ENCODE assay signal across 15 cellular contexts in genomic region chr7:115869225-115869624, GRCh38.
"Had no signal": no experiment of that assay in that cellular context is flagged by ENCODE, and none has a peak within 500 bp of the region (broad histone marks: within the 10 kb centered on the region; RNA-seq: fewer than 3 reads in every experiment).

No MANE protein-coding gene starts in this region.

- H3K9me3 ChIP-seq: body of pancreas, neutrophil had no signal

- H3K4me3 ChIP-seq: body of pancreas had no signal

- H3K27me3 ChIP-seq: body of pancreas had no signal

- DNase-seq: activated CD4-positive, alpha-beta T cell treated with anti-CD3 and anti-CD28 coated beads, Interleukin-2, amount 50 U/mL, for 4 hours; activated CD8-positive, alpha-beta memory T cell treated with anti-CD3 and anti-CD28 coated beads, Interleukin-2, amount 10 ng/mL, durations not matched to agents 7 days and 5 days; activated T-cell treated with anti-CD3 and anti-CD28 coated beads, Interleukin-2, amount 50 U/mL, for 24 hours; amygdala; body of pancreas; central memory CD4-positive, alpha-beta T cell; effector memory CD4-positive, alpha-beta T cell; hypothalamus; kidney; mesenchymal stem cell; natural killer cell; stimulated activated CD4-positive, alpha-beta T cell treated with anti-CD3 and anti-CD28 coated beads, Interleukin-12 subunit alpha, Interleukin-12 subunit beta, amount 100 ng/mL, for 4 hours; stimulated activated CD4-positive, alpha-beta T cell treated with anti-CD3 and anti-CD28 coated beads, Interleukin-2, amount 100 ng/mL, for 24 hours had no signal

- H3K4me1 ChIP-seq: body of pancreas had no signal

- ATAC-seq: activated CD4-positive, CD25-positive, alpha-beta regulatory T cell treated with anti-CD3 and anti-CD28 coated beads, Interleukin-2, amount 50 U/mL, for 24 hours; activated CD8-positive, alpha-beta memory T cell treated with anti-CD3 and anti-CD28 coated beads, Interleukin-2, amount 10 ng/mL, durations not matched to agents 7 days and 5 days; body of pancreas; natural killer cell had no signal

- H3K27ac ChIP-seq: body of pancreas, neutrophil had no signal

- H3K36me3 ChIP-seq: neutrophil had no signal
